9 cellular contexts compared by ENCODE assay signal in genomic region chr3:8954938-8955763, GRCh38. TPM values are rescaled to one million over a fixed set of nuclear protein-coding genes. Genes with fewer than 3 reads are reported as not detected.
DNase-seq lines count a peak whose midpoint lies in the region; ATAC-seq, FAIRE-seq and TF ChIP-seq lines count a peak whose summit lies in the region.
"Had no signal": no experiment of that assay in that cellular context is flagged by ENCODE, and none has a peak within 500 bp of the region (broad histone marks: within the 10 kb centered on the region; RNA-seq: fewer than 3 reads in every experiment).

No MANE protein-coding gene starts in this region.

- 65% methylated on average over 3 of the region's 4 CpGs for WGBS in K562 (ENCODE audit: insufficient coverage, low coverage, missing lambda C conversion rate)

- no peak overlapping the region; the same call in 1 of the 2 replicates for H3K4me2 ChIP-seq in K562 (ENCODE audit: insufficient read depth, low read length)

- no peak overlapping the region for H3K4me3 ChIP-seq in K562

- in situ Hi-C loops in K562 (cut with MboI), result no loop called here

- FAIRE-seq in K562 (lab: Jason Lieb, UNC), result no peak
- FAIRE-seq: endothelial cell of umbilical vein had no signal

- peaks cover 12% of the 10 kb centered on the region for H4K20me1 ChIP-seq in K562 (replicated peaks; ENCODE audit: control insufficient read depth, insufficient read depth, low read length)

- no peaks in the 10 kb centered on the region for H3K27me3 ChIP-seq in K562 (ENCODE audit: control insufficient read depth in 2 of 2, insufficient read depth in 2 of 2, low read length in 2 of 2)

- no peak for TF ChIP-seq EP300 in K562 (IDR thresholded peaks at IDR 0.05; ENCODE audit: low read length)

- CTCF ChIA-PET in K562 (lab: Yijun Ruan, JAX; ENCODE audit: low intra/inter-chr PET ratio), result no interaction called here

- TF ChIP-seq POLR2A in K562 (conservative IDR thresholded peaks at IDR 0.05), result no peak

- H3K36me3 ChIP-seq in K562 (ENCODE audit: control insufficient read depth, insufficient read depth, low read length), result peaks cover 55% of the 10 kb centered on the region; the same call in 2 of the 3 replicates

- intact Hi-C loops in K562 (cut with micrococcal nuclease), result no loop called here

- H3K9me3 ChIP-seq in K562 (replicated peaks; ENCODE audit: control insufficient read depth, insufficient read depth, low read depth, low read length), result no peaks in the 10 kb centered on the region

- BruUV-seq in K562 (replicated peaks; lab: Mats Ljungman, UMichigan), result no TSS peak

- no peak for TF ChIP-seq CTCF in K562 (IDR thresholded peaks at IDR 0.05 in 2 of 3, conservative IDR thresholded peaks at IDR 0.05 in 1 of 3; ENCODE audit: insufficient read depth in 2 of 3, low read depth in 1 of 3, low read length in 3 of 3)

- peak overlapping the region in 1 of 2 experiments; percentile 76; a peak in 2 of 4 replicates for H3K9ac ChIP-seq in K562 (ENCODE audit: insufficient read depth in 1 of 2, low read depth in 2 of 2, low read length in 2 of 2)

- peak; percentile 64 for ATAC-seq in GM19372 (IDR thresholded peaks at IDR 0.05; ENCODE audit: low read depth, unreplicated experiment)
- peak; percentile 95 for ATAC-seq in HG03159 (IDR thresholded peaks at IDR 0.05; ENCODE audit: unreplicated experiment)
- ATAC-seq in K562, result peak; percentile 81

- no peaks in the 10 kb centered on the region for H3K9me1 ChIP-seq in K562 (ENCODE audit: control insufficient read depth, insufficient read depth, low read length)

- no peak for TF ChIP-seq RAD21 in K562 (CRISPR knock-in tag; conservative IDR thresholded peaks at IDR 0.05 in 1 of 2, IDR thresholded peaks at IDR 0.05 in 1 of 2)

- H3K27ac ChIP-seq in K562 (ENCODE audit: extremely low read depth, low read depth, low read length), result 0 out of 3 replicates have a peak overlapping the region, but pooled peaks have one; percentile 9

- H3K79me2 ChIP-seq in K562 (ENCODE audit: control insufficient read depth, insufficient read depth, low read length), result peaks cover 97% of the 10 kb centered on the region

- no peak overlapping the region for H2AFZ ChIP-seq in K562 (ENCODE audit: low read depth, low read length)

- H3K4me1 ChIP-seq in K562 (replicated peaks in 1 of 2; ENCODE audit: control insufficient read depth in 2 of 2, insufficient read depth in 2 of 2, low read length in 2 of 2), result peaks cover 4 to 5% of the 10 kb centered on the region in 2 experiments; a peak in 3 of 5 replicates

- POLR2A ChIA-PET in K562 (lab: Yijun Ruan, JAX), result interaction anchor here (0.7 to 1.2 kb wide), 6 partner anchors 10 to 442 kb away, joined by 3 to 4 read pairs (median 4); partner anchors contain the start of genes SETD5 and THUMPD3

- DNase-seq in A172 (ENCODE audit: low spot score) (peak; percentile 24), K562 (ENCODE audit: extremely low read depth in 1 of 4, low spot score in 3 of 4) (peak in 2 of 4 experiments; percentile 34 to 39), HK-2 (ENCODE audit: unreplicated experiment) (no peak), ecto neural progenitor cell (ENCODE audit: low spot score) (no peak)
- no peak for DNase-seq in stimulated activated CD4-positive, alpha-beta T cell treated with anti-CD3 and anti-CD28 coated beads, Interleukin-2, amount 100 ng/mL, for 48 hours
- DNase-seq in stimulated activated naive CD4-positive, alpha-beta T cell treated with Interleukin-2 at 50 U/mL for 16 hours (lab: John Stamatoyannopoulos, UW), result no peak

TF ChIP-seq in K562, 482 proteins besides CTCF, POLR2A, EP300 and RAD21 (continues in another document):
- TF ChIP-seq PBX2 (CRISPR knock-in tag; IDR thresholded peaks at IDR 0.05; ENCODE audit: low read depth) (no peak), PBX2 (tag; conservative IDR thresholded peaks at IDR 0.05; ENCODE audit: low read depth) (peak; percentile 70), TGIF2 (CRISPR knock-in tag; IDR thresholded peaks at IDR 0.05) (0 out of 2 replicates have a peak, but pooled peaks have one; percentile 36), ZBTB11 (CRISPR knock-in tag; IDR thresholded peaks at IDR 0.05) (no peak), TOE1 (IDR thresholded peaks at IDR 0.05; ENCODE audit: borderline replicate concordance) (no peak), TOE1 (CRISPR knock-in tag; IDR thresholded peaks at IDR 0.05; ENCODE audit: borderline replicate concordance, low read depth) (no peak), MEIS2 (IDR thresholded peaks at IDR 0.05; ENCODE audit: partially characterized antibody) (peak; percentile 58), PREB (CRISPR knock-in tag; IDR thresholded peaks at IDR 0.05) (0 out of 2 replicates have a peak, but pooled peaks have one; percentile 54), THRAP3 (IDR thresholded peaks at IDR 0.05; ENCODE audit: borderline replicate concordance) (no peak), ETV6 (IDR thresholded peaks at IDR 0.05; ENCODE audit: borderline replicate concordance in 1 of 2, low read depth in 2 of 2, low read length in 1 of 2) (no peak), ETV6 (CRISPR knock-in tag; IDR thresholded peaks at IDR 0.05; ENCODE audit: borderline replicate concordance) (no peak), NCOR1 (IDR thresholded peaks at IDR 0.05) (no peak)

RNA-seq across cellular contexts. Expression of gene RAD18, which starts 8.1 kb away (rescaled TPM):
- total RNA-seq in A172 (2014; rRNA removed; shearing (Covaris generic)), result 78.9 and 112 TPM in 2 replicates
- 50.6 and 94.1 TPM in 2 replicates for total RNA-seq in K562 (2011; cell fraction: chromatin; rRNA removed; ENCODE audit: low replicate concordance)
- total RNA-seq in K562 (2011; cell fraction: nucleolus; rRNA removed), result 25.5 and 27.8 TPM in 2 replicates
- 43.8 and 68.4 TPM in 2 replicates for total RNA-seq in K562 (2011; cell fraction: nucleoplasm; rRNA removed)
- total RNA-seq in K562 (2014; rRNA removed) (20.1 and 26.7 TPM in 2 replicates), K562 (2014; rRNA removed; fragmentation: Illumina TruSeq; extraction: Trizol) (43.4 and 47.6 TPM in 2 replicates), K562 (2015; rRNA removed; fragmentation: Illumina TruSeq; extraction: Trizol) (31.7 and 34.4 TPM in 2 replicates), K562 (2021) (49.4 and 55.9 TPM in 2 replicates)
- polyA plus RNA-seq in K562 (2011; rRNA removed) (33.2 and 46.3 TPM in 2 replicates), K562 (2014; fragmentation: Illumina TruSeq; extraction: Trizol) (29.3 and 41.4 TPM in 2 replicates), K562 (2014; fragmentation: Nextera tagmentation; extraction: Ambion mirVana) (10 to 100 TPM; 19.2 to 23.2 TPM), K562 (2014; rRNA removed) (26.3 and 29.1 TPM in 2 replicates)
- polyA plus RNA-seq in K562 (2011; cell fraction: cytosol; rRNA removed), result 30.6 and 34.2 TPM in 2 replicates
- polyA plus RNA-seq in K562 (2011; cell fraction: nucleus; rRNA removed), result 42.3 and 48.7 TPM in 2 replicates
- polyA plus RNA-seq in K562 (2012), result 17.6 and 24.0 TPM in 2 replicates
- polyA minus RNA-seq in K562 (2011; rRNA and poly(A)+ RNA removed), result 52.2 and 61.5 TPM in 2 replicates
- polyA minus RNA-seq in K562 (2011; cell fraction: cytosol; rRNA and poly(A)+ RNA removed), result 17.5 and 21.3 TPM in 2 replicates
- 72.3 and 83.2 TPM in 2 replicates for polyA minus RNA-seq in K562 (2011; cell fraction: nucleus; rRNA and poly(A)+ RNA removed)
